ENCODE assay signal across 9 cellular contexts in genomic region chr13:77386880-77387606, GRCh38.
DNase-seq lines count a peak whose midpoint lies in the region; ATAC-seq and TF ChIP-seq lines count a peak whose summit lies in the region.
"Had no signal": no experiment of that assay in that cellular context is flagged by ENCODE, and none has a peak within 500 bp of the region (broad histone marks: within the 10 kb centered on the region; RNA-seq: fewer than 3 reads in every experiment).

No MANE protein-coding gene starts in this region.

- H3K36me3 ChIP-seq in fibroblast of lung (ENCODE audit: control insufficient read depth, insufficient read depth, low read length) (no peaks in the 10 kb centered on the region), thoracic aorta (no peaks in the 10 kb centered on the region)

- H3K4me3 ChIP-seq in fibroblast of lung (replicated peaks in 1 of 4; ENCODE audit: control extremely low read depth in 1 of 4, insufficient read depth in 1 of 4, low read depth in 3 of 4, low read length in 4 of 4) (no peak overlapping the region), thoracic aorta (peak overlapping the region; percentile 50)

- no peak overlapping the region for H3K4me3 Mint-ChIP-seq in activated CD8-positive, alpha-beta memory T cell treated with anti-CD3 and anti-CD28 coated beads, Interleukin-2, amount 10 ng/mL, durations not matched to agents 7 days and 5 days
- H3K4me3 Mint-ChIP-seq in activated T-helper 2 cell treated with anti-CD3 and anti-CD28 coated beads, Interferon-gamma antibody, Interleukin-2, Interleukin-4, amounts not matched to agents 10 μg/mL and 5 μg/mL and 100 μg/mL, durations not matched to agents 14 hours and 24 hours and 36 hours (ENCODE audit: low read depth): no peak overlapping the region

- TF ChIP-seq CTCF in fibroblast of lung (conservative IDR thresholded peaks at IDR 0.05 in 1 of 2, IDR thresholded peaks at IDR 0.05 in 1 of 2; ENCODE audit: low read depth in 1 of 2, low read length in 2 of 2) (no peak), thoracic aorta (IDR thresholded peaks at IDR 0.05) (no peak)

- H3K4me1 ChIP-seq in fibroblast of lung (ENCODE audit: control insufficient read depth, extremely low read depth, insufficient read depth, low read length) (peaks cover 5% of the 10 kb centered on the region), thoracic aorta (ENCODE audit: control insufficient read depth in 1 of 2, low read depth in 2 of 2) (peaks cover 14 to 51% of the 10 kb centered on the region in 2 donors)

- H3K27me3 Mint-ChIP-seq in activated CD8-positive, alpha-beta memory T cell treated with anti-CD3 and anti-CD28 coated beads, Interleukin-2, amount 10 ng/mL, durations not matched to agents 7 days and 5 days: peaks cover 17% of the 10 kb centered on the region
- H3K27me3 Mint-ChIP-seq in activated T-helper 2 cell treated with anti-CD3 and anti-CD28 coated beads, Interferon-gamma antibody, Interleukin-2, Interleukin-4, amounts not matched to agents 10 μg/mL and 5 μg/mL and 100 μg/mL, durations not matched to agents 14 hours and 24 hours and 36 hours (ENCODE audit: low read depth): peaks cover 42% of the 10 kb centered on the region

- H3K9me3 ChIP-seq in fibroblast of lung (ENCODE audit: control insufficient read depth, insufficient read depth, low read depth, low read length) (no peaks in the 10 kb centered on the region), thoracic aorta (no peaks in the 10 kb centered on the region)

- no peak overlapping the region for H3K27ac ChIP-seq in fibroblast of lung (ENCODE audit: insufficient read depth, low read length)
- peak overlapping the region; percentile 83 to 86 for H3K27ac ChIP-seq in thoracic aorta

- no peak for DNase-seq in activated CD8-positive, alpha-beta memory T cell treated with anti-CD3 and anti-CD28 coated beads, Interleukin-2, amount 10 ng/mL, durations not matched to agents 7 days and 5 days
- DNase-seq in activated CD8-positive, alpha-beta memory T cell treated with anti-CD3 and anti-CD28 coated beads for 24 hours: no peak
- DNase-seq in fibroblast of lung (ENCODE audit: low read depth in 2 of 2) (peak; percentile 43 to 89), thoracic aorta (ENCODE audit: low spot score) (peak; percentile 19), NCI-H2081 (lab: John Stamatoyannopoulos, UW) (no peak), DMS53 (lab: John Stamatoyannopoulos, UW) (no peak)
- DNase-seq in activated T-helper 2 cell treated with anti-CD3 and anti-CD28 coated beads, Interferon-gamma antibody, Interleukin-2, Interleukin-4, amounts not matched to agents 10 μg/mL and 5 μg/mL and 100 μg/mL, durations not matched to agents 14 hours and 24 hours and 36 hours (ENCODE audit: low spot score): no peak
- DNase-seq: activated CD4-positive, CD25-positive, alpha-beta regulatory T cell treated with anti-CD3 and anti-CD28 coated beads, Interleukin-2, amount 50 U/mL, for 72 hours had no signal

- H4K20me1 ChIP-seq in fibroblast of lung (ENCODE audit: control insufficient read depth, extremely low read depth, insufficient read depth, low read length): no peaks in the 10 kb centered on the region

- H3K4me1 Mint-ChIP-seq in activated CD8-positive, alpha-beta memory T cell treated with anti-CD3 and anti-CD28 coated beads, Interleukin-2, amount 10 ng/mL, durations not matched to agents 7 days and 5 days: peaks cover 23% of the 10 kb centered on the region
- H3K4me1 Mint-ChIP-seq in activated T-helper 2 cell treated with anti-CD3 and anti-CD28 coated beads, Interferon-gamma antibody, Interleukin-2, Interleukin-4, amounts not matched to agents 10 μg/mL and 5 μg/mL and 100 μg/mL, durations not matched to agents 14 hours and 24 hours and 36 hours (ENCODE audit: low read depth): peaks cover 31% of the 10 kb centered on the region

- intact Hi-C loops in activated T-helper 2 cell treated with anti-CD3 and anti-CD28 coated beads, Interferon-gamma antibody, Interleukin-2, Interleukin-4, amounts not matched to agents 10 μg/mL and 5 μg/mL and 100 μg/mL, durations not matched to agents 14 hours and 24 hours and 36 hours (cut with micrococcal nuclease): no loop called here

- no peaks in the 10 kb centered on the region for H3K27me3 ChIP-seq in fibroblast of lung (ENCODE audit: control insufficient read depth, insufficient read depth, low read length)
- H3K27me3 ChIP-seq in thoracic aorta (replicated peaks; ENCODE audit: insufficient read depth): no peaks in the 10 kb centered on the region

- no peak overlapping the region for H3K9ac ChIP-seq in fibroblast of lung (ENCODE audit: insufficient read depth, low read length)

- no peak overlapping the region for H3K4me2 ChIP-seq in fibroblast of lung (ENCODE audit: extremely low read depth, insufficient read depth, low read length)

- no peak overlapping the region for H3K27ac Mint-ChIP-seq in activated CD8-positive, alpha-beta memory T cell treated with anti-CD3 and anti-CD28 coated beads, Interleukin-2, amount 10 ng/mL, durations not matched to agents 7 days and 5 days
- no peak overlapping the region for H3K27ac Mint-ChIP-seq in activated T-helper 2 cell treated with anti-CD3 and anti-CD28 coated beads, Interferon-gamma antibody, Interleukin-2, Interleukin-4, amounts not matched to agents 10 μg/mL and 5 μg/mL and 100 μg/mL, durations not matched to agents 14 hours and 24 hours and 36 hours

- H3K79me2 ChIP-seq in fibroblast of lung (ENCODE audit: control insufficient read depth, insufficient read depth, low read length): no peaks in the 10 kb centered on the region

- CTCF ChIA-PET in activated CD8-positive, alpha-beta memory T cell treated with anti-CD3 and anti-CD28 coated beads, Interleukin-2, amount 10 ng/mL, durations not matched to agents 7 days and 5 days (lab: Charles Lee): no interaction called here

- H2AFZ ChIP-seq in fibroblast of lung (ENCODE audit: low read length): no peak overlapping the region

- H3K36me3 Mint-ChIP-seq in activated CD8-positive, alpha-beta memory T cell treated with anti-CD3 and anti-CD28 coated beads, Interleukin-2, amount 10 ng/mL, durations not matched to agents 7 days and 5 days: no peaks in the 10 kb centered on the region
- no peaks in the 10 kb centered on the region for H3K36me3 Mint-ChIP-seq in activated T-helper 2 cell treated with anti-CD3 and anti-CD28 coated beads, Interferon-gamma antibody, Interleukin-2, Interleukin-4, amounts not matched to agents 10 μg/mL and 5 μg/mL and 100 μg/mL, durations not matched to agents 14 hours and 24 hours and 36 hours (ENCODE audit: low read depth)

- no peaks in the 10 kb centered on the region for H3K9me3 Mint-ChIP-seq in activated CD8-positive, alpha-beta memory T cell treated with anti-CD3 and anti-CD28 coated beads, Interleukin-2, amount 10 ng/mL, durations not matched to agents 7 days and 5 days (ENCODE audit: low read depth)
- no peaks in the 10 kb centered on the region for H3K9me3 Mint-ChIP-seq in activated T-helper 2 cell treated with anti-CD3 and anti-CD28 coated beads, Interferon-gamma antibody, Interleukin-2, Interleukin-4, amounts not matched to agents 10 μg/mL and 5 μg/mL and 100 μg/mL, durations not matched to agents 14 hours and 24 hours and 36 hours

- ATAC-seq in activated CD8-positive, alpha-beta memory T cell treated with anti-CD3 and anti-CD28 coated beads, Interleukin-2, amount 10 ng/mL, durations not matched to agents 7 days and 5 days: peak; percentile 37
- ATAC-seq in HG03565 (IDR thresholded peaks at IDR 0.05; ENCODE audit: unreplicated experiment) (peak; percentile 61), thoracic aorta (ENCODE audit: insufficient number of reproducible peaks, low FRiP score, low read depth) (peak; percentile 97)

Comparison
In these comparisons a context has a peak if more than half of its experiments do, and no peak if none do; other contexts are left out.
1. ATAC-seq: peak in every context shown above with its lines; median percentile 97 in thoracic aorta; 61 in HG03565; 37 in activated CD8-positive, alpha-beta memory T cell treated with anti-CD3 and anti-CD28 coated beads, Interleukin-2, amount 10 ng/mL, durations not matched to agents 7 days and 5 days.
2. DNase-seq: peak in fibroblast of lung (2 of 2) and thoracic aorta (single experiment); none in activated CD8-positive, alpha-beta memory T cell treated with anti-CD3 and anti-CD28 coated beads, Interleukin-2, amount 10 ng/mL, durations not matched to agents 7 days and 5 days (single experiment), activated CD8-positive, alpha-beta memory T cell treated with anti-CD3 and anti-CD28 coated beads for 24 hours (single experiment), activated T-helper 2 cell treated with anti-CD3 and anti-CD28 coated beads, Interferon-gamma antibody, Interleukin-2, Interleukin-4, amounts not matched to agents 10 μg/mL and 5 μg/mL and 100 μg/mL, durations not matched to agents 14 hours and 24 hours and 36 hours (single experiment), NCI-H2081 (0 of 2) and DMS53 (single experiment).